38 cellular contexts compared by ENCODE assay signal in the genomic region with DNA sequence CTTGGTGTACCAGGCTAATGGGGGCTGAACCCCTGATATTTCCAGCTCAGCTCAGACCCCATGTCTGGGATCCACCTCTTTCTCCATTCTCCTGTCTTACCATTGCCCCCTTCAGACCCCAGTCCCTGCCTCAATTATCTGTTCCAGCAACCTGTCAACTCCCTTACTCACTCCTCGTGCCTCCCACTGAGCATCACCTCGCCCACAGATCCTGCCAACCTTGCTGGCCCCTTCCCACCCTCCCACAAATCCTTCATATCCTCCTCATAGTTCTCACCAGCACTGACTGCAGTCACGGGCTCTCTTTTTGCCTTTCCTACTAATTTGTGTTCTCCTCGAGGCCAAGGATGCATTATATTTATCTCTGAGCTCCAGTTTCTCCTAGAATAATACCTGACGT.
"Had no signal": no experiment of that assay in that cellular context is flagged by ENCODE, and none has a peak within 500 bp of the region (broad histone marks: within the 10 kb centered on the region; RNA-seq: fewer than 3 reads in every experiment).

No MANE protein-coding gene starts in this region.

- H3K27ac Mint-ChIP-seq: activated naive CD4-positive, alpha-beta T cell treated with anti-CD3 and anti-CD28 coated beads for 36 hours; activated naive CD4-positive, alpha-beta T cell treated with anti-CD3 and anti-CD28 coated beads, Interleukin-2, amount 10 ng/mL, durations not matched to agents 7 days and 5 days; activated naive CD4-positive, alpha-beta T cell treated with anti-CD3 and anti-CD28 coated beads, Interleukin-2, amount 50 U/mL, for 24 hours; activated naive CD4-positive, alpha-beta T cell treated with anti-CD3 and anti-CD28 coated beads, Interleukin-2, amount 50 U/mL, for 72 hours; activated naive CD8-positive, alpha-beta T cell; activated naive CD8-positive, alpha-beta T cell treated with anti-CD3 and anti-CD28 coated beads for 36 hours; activated naive CD8-positive, alpha-beta T cell treated with anti-CD3 and anti-CD28 coated beads, Interleukin-2, amount 10 ng/mL, durations not matched to agents 7 days and 5 days; activated naive CD8-positive, alpha-beta T cell treated with anti-CD3 and anti-CD28 coated beads, Interleukin-2, amount 50 U/mL, for 24 hours; activated T-cell treated with anti-CD3 and anti-CD28 coated beads, Interleukin-2, amount 50 U/mL, for 24 hours; activated T-cell treated with anti-CD3 and anti-CD28 coated beads, Interleukin-2, amount 50 U/mL, for 72 hours; activated T-helper 1 cell treated with anti-CD3 and anti-CD28 coated beads, Interleukin-12 subunit alpha, Interleukin-12 subunit beta, Interleukin-2, Interleukin-4 antibody, amounts not matched to agents 30 ng/mL and 10 ng/mL and 1 ng/mL, durations not matched to agents 14 hours and 24 hours and 36 hours; activated T-helper 17 cell treated with anti-CD3 and anti-CD28 coated beads, Interleukin-2, amount 50 U/mL, for 72 hours; activated T-helper 2 cell treated with anti-CD3 and anti-CD28 coated beads, Interferon-gamma antibody, Interleukin-2, Interleukin-4, amounts not matched to agents 10 μg/mL and 5 μg/mL and 100 μg/mL, durations not matched to agents 14 hours and 24 hours and 36 hours; brain had no signal

- DNase-seq: activated effector memory CD4-positive, alpha-beta T cell treated with anti-CD3 and anti-CD28 coated beads, Interleukin-2, amount 50 U/mL, for 16 hours; activated effector memory CD4-positive, alpha-beta T cell treated with Interleukin-2 at 50 U/mL for 16 hours; activated gamma-delta T cell; activated gamma-delta T cell treated with Interleukin-2 at 50 U/mL for 16 hours; activated naive CD4-positive, alpha-beta T cell; activated naive CD4-positive, alpha-beta T cell treated with anti-CD3 and anti-CD28 coated beads for 36 hours; activated naive CD4-positive, alpha-beta T cell treated with anti-CD3 and anti-CD28 coated beads, Interleukin-2, amount 10 ng/mL, durations not matched to agents 7 days and 5 days; activated naive CD4-positive, alpha-beta T cell treated with anti-CD3 and anti-CD28 coated beads, Interleukin-2, amount 50 U/mL, for 16 hours; activated naive CD4-positive, alpha-beta T cell treated with Interleukin-2 at 50 U/mL for 16 hours; activated naive CD8-positive, alpha-beta T cell treated with anti-CD3 and anti-CD28 coated beads for 36 hours; activated naive CD8-positive, alpha-beta T cell treated with anti-CD3 and anti-CD28 coated beads, Interleukin-2, amount 10 ng/mL, durations not matched to agents 7 days and 5 days; activated naive CD8-positive, alpha-beta T cell treated with anti-CD3 and anti-CD28 coated beads, Interleukin-2, amount 50 U/mL, for 24 hours; activated T-cell treated with anti-CD3 and anti-CD28 coated beads, Interleukin-2, amount 50 U/mL, for 1 hour; activated T-cell treated with anti-CD3 and anti-CD28 coated beads, Interleukin-2, amount 50 U/mL, for 24 hours; activated T-cell treated with anti-CD3 and anti-CD28 coated beads, Interleukin-2, amount 50 U/mL, for 4 hours; activated T-cell treated with anti-CD3 and anti-CD28 coated beads, Interleukin-2, amount 50 U/mL, for 48 hours; activated T-cell treated with anti-CD3 and anti-CD28 coated beads, Interleukin-2, amount 50 U/mL, for 72 hours; adrenal gland; amniotic stem cell; amygdala; anterior cingulate cortex; body of pancreas; brain microvascular endothelial cell; caudate nucleus; central memory CD4-positive, alpha-beta T cell; cerebellar nuclear complex had no signal

- H3K27ac ChIP-seq: adrenal gland, ascending aorta, body of pancreas, brain microvascular endothelial cell, breast epithelium, cardiac muscle cell had no signal

- H3K4me1 Mint-ChIP-seq: activated naive CD4-positive, alpha-beta T cell treated with anti-CD3 and anti-CD28 coated beads, Interleukin-2, amount 10 ng/mL, durations not matched to agents 7 days and 5 days; activated naive CD4-positive, alpha-beta T cell treated with anti-CD3 and anti-CD28 coated beads, Interleukin-2, amount 50 U/mL, for 24 hours; activated naive CD8-positive, alpha-beta T cell treated with anti-CD3 and anti-CD28 coated beads for 36 hours; activated naive CD8-positive, alpha-beta T cell treated with anti-CD3 and anti-CD28 coated beads, Interleukin-2, amount 10 ng/mL, durations not matched to agents 7 days and 5 days; activated naive CD8-positive, alpha-beta T cell treated with anti-CD3 and anti-CD28 coated beads, Interleukin-2, amount 50 U/mL, for 24 hours; activated T-helper 17 cell treated with anti-CD3 and anti-CD28 coated beads, Interleukin-2, amount 50 U/mL, for 72 hours; central memory CD8-positive, alpha-beta T cell had no signal

- H3K9me3 Mint-ChIP-seq: activated naive CD4-positive, alpha-beta T cell treated with anti-CD3 and anti-CD28 coated beads for 36 hours; activated naive CD4-positive, alpha-beta T cell treated with anti-CD3 and anti-CD28 coated beads, Interleukin-2, amount 10 ng/mL, durations not matched to agents 7 days and 5 days; activated naive CD4-positive, alpha-beta T cell treated with anti-CD3 and anti-CD28 coated beads, Interleukin-2, amount 50 U/mL, for 24 hours; activated naive CD4-positive, alpha-beta T cell treated with anti-CD3 and anti-CD28 coated beads, Interleukin-2, amount 50 U/mL, for 72 hours; activated naive CD8-positive, alpha-beta T cell treated with anti-CD3 and anti-CD28 coated beads for 36 hours; activated naive CD8-positive, alpha-beta T cell treated with anti-CD3 and anti-CD28 coated beads, Interleukin-2, amount 10 ng/mL, durations not matched to agents 7 days and 5 days; activated naive CD8-positive, alpha-beta T cell treated with anti-CD3 and anti-CD28 coated beads, Interleukin-2, amount 50 U/mL, for 24 hours; activated T-cell treated with anti-CD3 and anti-CD28 coated beads, Interleukin-2, amount 50 U/mL, for 24 hours; activated T-cell treated with anti-CD3 and anti-CD28 coated beads, Interleukin-2, amount 50 U/mL, for 4 hours; activated T-cell treated with anti-CD3 and anti-CD28 coated beads, Interleukin-2, amount 50 U/mL, for 72 hours; activated T-helper 1 cell treated with anti-CD3 and anti-CD28 coated beads, Interleukin-12 subunit alpha, Interleukin-12 subunit beta, Interleukin-2, Interleukin-4 antibody, amounts not matched to agents 30 ng/mL and 10 ng/mL and 1 ng/mL, durations not matched to agents 14 hours and 24 hours and 36 hours; activated T-helper 17 cell treated with anti-CD3 and anti-CD28 coated beads, Interleukin-2, amount 50 U/mL, for 72 hours; activated T-helper 2 cell treated with anti-CD3 and anti-CD28 coated beads, Interferon-gamma antibody, Interleukin-2, Interleukin-4, amounts not matched to agents 10 μg/mL and 5 μg/mL and 100 μg/mL, durations not matched to agents 14 hours and 24 hours and 36 hours; brain; central memory CD8-positive, alpha-beta T cell had no signal

- H3K27me3 Mint-ChIP-seq: activated naive CD4-positive, alpha-beta T cell treated with anti-CD3 and anti-CD28 coated beads, Interleukin-2, amount 50 U/mL, for 24 hours; activated naive CD8-positive, alpha-beta T cell treated with anti-CD3 and anti-CD28 coated beads for 36 hours; activated naive CD8-positive, alpha-beta T cell treated with anti-CD3 and anti-CD28 coated beads, Interleukin-2, amount 10 ng/mL, durations not matched to agents 7 days and 5 days; activated T-cell treated with anti-CD3 and anti-CD28 coated beads, Interleukin-2, amount 50 U/mL, for 24 hours had no signal

- ATAC-seq: activated naive CD4-positive, alpha-beta T cell treated with anti-CD3 and anti-CD28 coated beads, Interleukin-2, amount 50 U/mL, for 72 hours; activated naive CD8-positive, alpha-beta T cell treated with anti-CD3 and anti-CD28 coated beads, Interleukin-2, amount 50 U/mL, for 24 hours; activated T-cell treated with anti-CD3 and anti-CD28 coated beads, Interleukin-2, amount 50 U/mL, for 4 hours; activated T-cell treated with anti-CD3 and anti-CD28 coated beads, Interleukin-2, amount 50 U/mL, for 72 hours; activated T-helper 17 cell treated with anti-CD3 and anti-CD28 coated beads, Interleukin-2, amount 50 U/mL, for 72 hours; body of pancreas had no signal

- H3K4me3 Mint-ChIP-seq: activated naive CD4-positive, alpha-beta T cell treated with anti-CD3 and anti-CD28 coated beads for 36 hours; activated naive CD4-positive, alpha-beta T cell treated with anti-CD3 and anti-CD28 coated beads, Interleukin-2, amount 10 ng/mL, durations not matched to agents 7 days and 5 days; activated naive CD4-positive, alpha-beta T cell treated with anti-CD3 and anti-CD28 coated beads, Interleukin-2, amount 50 U/mL, for 24 hours; activated naive CD8-positive, alpha-beta T cell; activated naive CD8-positive, alpha-beta T cell treated with anti-CD3 and anti-CD28 coated beads for 36 hours; activated naive CD8-positive, alpha-beta T cell treated with anti-CD3 and anti-CD28 coated beads, Interleukin-2, amount 10 ng/mL, durations not matched to agents 7 days and 5 days; activated naive CD8-positive, alpha-beta T cell treated with anti-CD3 and anti-CD28 coated beads, Interleukin-2, amount 50 U/mL, for 24 hours; activated T-cell treated with anti-CD3 and anti-CD28 coated beads, Interleukin-2, amount 50 U/mL, for 24 hours; activated T-cell treated with anti-CD3 and anti-CD28 coated beads, Interleukin-2, amount 50 U/mL, for 4 hours; activated T-cell treated with anti-CD3 and anti-CD28 coated beads, Interleukin-2, amount 50 U/mL, for 72 hours; activated T-helper 1 cell treated with anti-CD3 and anti-CD28 coated beads, Interleukin-12 subunit alpha, Interleukin-12 subunit beta, Interleukin-2, Interleukin-4 antibody, amounts not matched to agents 30 ng/mL and 10 ng/mL and 1 ng/mL, durations not matched to agents 14 hours and 24 hours and 36 hours; activated T-helper 17 cell treated with anti-CD3 and anti-CD28 coated beads, Interleukin-2, amount 50 U/mL, for 72 hours; brain; central memory CD8-positive, alpha-beta T cell had no signal

- FAIRE-seq: astrocyte had no signal

- H3K4me1 ChIP-seq: adrenal gland, ascending aorta, breast epithelium had no signal

- H3K36me3 ChIP-seq: adrenal gland, ascending aorta, brain microvascular endothelial cell, breast epithelium, cardiac muscle cell had no signal

- H3K4me3 ChIP-seq: adrenal gland, ascending aorta, body of pancreas, breast epithelium, cardiac muscle cell had no signal

- H3K36me3 Mint-ChIP-seq: activated naive CD4-positive, alpha-beta T cell treated with anti-CD3 and anti-CD28 coated beads, Interleukin-2, amount 10 ng/mL, durations not matched to agents 7 days and 5 days; activated naive CD4-positive, alpha-beta T cell treated with anti-CD3 and anti-CD28 coated beads, Interleukin-2, amount 50 U/mL, for 24 hours; activated naive CD4-positive, alpha-beta T cell treated with anti-CD3 and anti-CD28 coated beads, Interleukin-2, amount 50 U/mL, for 72 hours; activated naive CD8-positive, alpha-beta T cell; activated naive CD8-positive, alpha-beta T cell treated with anti-CD3 and anti-CD28 coated beads for 36 hours; activated naive CD8-positive, alpha-beta T cell treated with anti-CD3 and anti-CD28 coated beads, Interleukin-2, amount 10 ng/mL, durations not matched to agents 7 days and 5 days; brain had no signal

- H3K27me3 ChIP-seq: adrenal gland, ascending aorta, body of pancreas, brain microvascular endothelial cell, cardiac muscle cell had no signal

- H3K9me3 ChIP-seq: adrenal gland, ascending aorta, body of pancreas, breast epithelium had no signal
